In the genomic region with DNA sequence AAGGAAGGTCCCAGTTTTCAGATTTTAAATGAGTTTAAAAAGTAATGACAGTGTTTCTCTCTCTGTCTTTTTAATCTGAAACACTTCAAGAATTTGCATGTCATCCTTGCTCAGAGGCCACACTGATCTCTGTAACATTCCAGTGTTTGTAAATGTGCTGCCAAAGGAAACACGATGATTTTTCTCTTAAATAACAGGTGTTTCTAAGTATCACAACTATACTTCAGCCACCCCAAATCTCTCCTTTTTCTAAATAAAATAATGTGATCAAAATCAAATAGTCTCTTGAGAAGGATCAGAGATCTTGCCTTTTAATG, we compare ENCODE assay signal across 15 cellular contexts. TPM values are rescaled to one million over a fixed set of nuclear protein-coding genes. Genes with fewer than 3 reads are reported as not detected.
DNase-seq lines count a peak whose midpoint lies in the region; ATAC-seq and TF ChIP-seq lines count a peak whose summit lies in the region.
"Had no signal": no experiment of that assay in that cellular context is flagged by ENCODE, and none has a peak within 500 bp of the region (broad histone marks: within the 10 kb centered on the region; RNA-seq: fewer than 3 reads in every experiment).

No MANE protein-coding gene starts in this region.

- peak overlapping the region; percentile 51 for H3K9ac ChIP-seq in Loucy (ENCODE audit: low read depth, low read length, poor library complexity, severe bottlenecking)

- no peak overlapping the region for H3K4me3 Mint-ChIP-seq in CD14-positive monocyte
- no peak overlapping the region for H3K4me3 Mint-ChIP-seq in dendritic cell treated with granulocyte-macrophage colony-stimulating factor and Interleukin-4, amounts not matched to agents 40 ng/mL and 50 ng/mL, for 4 days
- peak overlapping the region; percentile 6 for H3K4me3 Mint-ChIP-seq in natural killer cell
- H3K4me3 Mint-ChIP-seq in activated T-helper 1 cell treated with anti-CD3 and anti-CD28 coated beads, Interleukin-12 subunit alpha, Interleukin-12 subunit beta, Interleukin-2, Interleukin-4 antibody, amounts not matched to agents 30 ng/mL and 10 ng/mL and 1 ng/mL, durations not matched to agents 14 hours and 24 hours and 36 hours, result no peak overlapping the region
- H3K4me3 Mint-ChIP-seq: H9 had no signal

- peaks cover 0 to 2% (median 0%) of the 10 kb centered on the region in 7 donors for H3K9me3 Mint-ChIP-seq in CD14-positive monocyte
- H3K9me3 Mint-ChIP-seq in dendritic cell treated with granulocyte-macrophage colony-stimulating factor and Interleukin-4, amounts not matched to agents 40 ng/mL and 50 ng/mL, for 4 days, result no peaks in the 10 kb centered on the region
- H3K9me3 Mint-ChIP-seq in natural killer cell, result no peaks in the 10 kb centered on the region
- H3K9me3 Mint-ChIP-seq in activated T-helper 1 cell treated with anti-CD3 and anti-CD28 coated beads, Interleukin-12 subunit alpha, Interleukin-12 subunit beta, Interleukin-2, Interleukin-4 antibody, amounts not matched to agents 30 ng/mL and 10 ng/mL and 1 ng/mL, durations not matched to agents 14 hours and 24 hours and 36 hours, result no peaks in the 10 kb centered on the region
- H3K9me3 Mint-ChIP-seq: H9 had no signal

- ATAC-seq in natural killer cell (no peak), body of pancreas (no peak), GM18907 (IDR thresholded peaks at IDR 0.05; ENCODE audit: unreplicated experiment) (no peak)
- ATAC-seq: gastroesophageal sphincter, pancreas had no signal

- no peak for TF ChIP-seq CTCF in CD14-positive monocyte (IDR thresholded peaks at IDR 0.05)
- TF ChIP-seq CTCF in Loucy (conservative IDR thresholded peaks at IDR 0.05; ENCODE audit: low read length), result no peak
- no peak for TF ChIP-seq CTCF in natural killer cell (IDR thresholded peaks at IDR 0.05)
- no peak for TF ChIP-seq CTCF in body of pancreas (IDR thresholded peaks at IDR 0.05)

- H2AFZ ChIP-seq in Loucy (ENCODE audit: low read length), result peak overlapping the region; percentile 86

- DNase-seq in CD14-positive monocyte (ENCODE audit: low spot score) (no peak), natural killer cell (no peak), GM03348 (ENCODE audit: low spot score) (no peak), body of pancreas (no peak)
- DNase-seq in activated T-helper 1 cell treated with anti-CD3 and anti-CD28 coated beads, Interleukin-12 subunit alpha, Interleukin-12 subunit beta, Interleukin-2, Interleukin-4 antibody, amounts not matched to agents 30 ng/mL and 10 ng/mL and 1 ng/mL, durations not matched to agents 14 hours and 24 hours and 36 hours (ENCODE audit: low spot score), result no peak
- DNase-seq: activated naive CD4-positive, alpha-beta T cell treated with anti-CD3 and anti-CD28 coated beads, Interleukin-2, amount 50 U/mL, for 16 hours; dorsolateral prefrontal cortex; H9; NCI-H1048; pancreas; T-helper 9 cell had no signal

- H3K36me3 Mint-ChIP-seq in CD14-positive monocyte (peaks cover 3 to 4% of the 10 kb centered on the region in 2 donors), natural killer cell (no peaks in the 10 kb centered on the region)
- peaks cover 7% of the 10 kb centered on the region for H3K36me3 Mint-ChIP-seq in dendritic cell treated with granulocyte-macrophage colony-stimulating factor and Interleukin-4, amounts not matched to agents 40 ng/mL and 50 ng/mL, for 4 days (ENCODE audit: low read depth)
- peaks cover 4% of the 10 kb centered on the region for H3K36me3 Mint-ChIP-seq in activated T-helper 1 cell treated with anti-CD3 and anti-CD28 coated beads, Interleukin-12 subunit alpha, Interleukin-12 subunit beta, Interleukin-2, Interleukin-4 antibody, amounts not matched to agents 30 ng/mL and 10 ng/mL and 1 ng/mL, durations not matched to agents 14 hours and 24 hours and 36 hours (ENCODE audit: low read depth)

- H3K36me3 ChIP-seq in Loucy (ENCODE audit: insufficient read depth, low read length), result no peaks in the 10 kb centered on the region
- H3K36me3 ChIP-seq in body of pancreas (replicated peaks in 1 of 2; ENCODE audit: insufficient read depth in 1 of 2, low read depth in 2 of 2), result no peaks in the 10 kb centered on the region
- H3K36me3 ChIP-seq: gastroesophageal sphincter, pancreas had no signal

- no peak for TF ChIP-seq POLR2A in body of pancreas (IDR thresholded peaks at IDR 0.05)

- H3K9me3 ChIP-seq in Loucy (ENCODE audit: insufficient read depth, low read depth, low read length) (no peaks in the 10 kb centered on the region), body of pancreas (no peaks in the 10 kb centered on the region)
- H3K9me3 ChIP-seq: gastroesophageal sphincter, pancreas had no signal

- H3K27me3 Mint-ChIP-seq in CD14-positive monocyte (ENCODE audit: low read depth in 3 of 3) (no peaks in the 10 kb centered on the region), natural killer cell (ENCODE audit: low read depth in 2 of 2) (no peaks in the 10 kb centered on the region)
- H3K27me3 Mint-ChIP-seq in dendritic cell treated with granulocyte-macrophage colony-stimulating factor and Interleukin-4, amounts not matched to agents 40 ng/mL and 50 ng/mL, for 4 days, result no peaks in the 10 kb centered on the region
- no peaks in the 10 kb centered on the region for H3K27me3 Mint-ChIP-seq in activated T-helper 1 cell treated with anti-CD3 and anti-CD28 coated beads, Interleukin-12 subunit alpha, Interleukin-12 subunit beta, Interleukin-2, Interleukin-4 antibody, amounts not matched to agents 30 ng/mL and 10 ng/mL and 1 ng/mL, durations not matched to agents 14 hours and 24 hours and 36 hours (ENCODE audit: insufficient read depth)

- H3K27me3 ChIP-seq in Loucy (ENCODE audit: insufficient read depth, low read length, poor library complexity, severe bottlenecking) (no peaks in the 10 kb centered on the region), body of pancreas (no peaks in the 10 kb centered on the region)
- H3K27me3 ChIP-seq: dorsolateral prefrontal cortex, gastroesophageal sphincter, pancreas had no signal

- H3K4me2 ChIP-seq in Loucy (ENCODE audit: low read depth, low read length, poor library complexity, severe bottlenecking), result peak overlapping the region; percentile 54

- no peaks in the 10 kb centered on the region for H3F3A ChIP-seq in Loucy (ENCODE audit: low read depth)

- H3K9me2 ChIP-seq in Loucy (replicated peaks; ENCODE audit: low read depth, low read length), result no peaks in the 10 kb centered on the region

- intact Hi-C loops in CD14-positive monocyte (cut with micrococcal nuclease), result loop anchor here in 1 of 2 donors (10.0 kb wide), 1 partner anchor 49 kb away; no protein-coding TSS in a partner anchor
- intact Hi-C loops in dendritic cell treated with granulocyte-macrophage colony-stimulating factor and Interleukin-4, amounts not matched to agents 40 ng/mL and 50 ng/mL, for 4 days (cut with micrococcal nuclease), result loop anchor here (10.0 kb wide), 1 partner anchor 49 kb away; no protein-coding TSS in a partner anchor
- intact Hi-C loops in natural killer cell (cut with micrococcal nuclease), result loop anchor here (10.0 kb wide), 1 partner anchor 1959 kb away; the partner anchor contains the start of genes EFCAB11 and TDP1
- intact Hi-C loops in activated T-helper 1 cell treated with anti-CD3 and anti-CD28 coated beads, Interleukin-12 subunit alpha, Interleukin-12 subunit beta, Interleukin-2, Interleukin-4 antibody, amounts not matched to agents 30 ng/mL and 10 ng/mL and 1 ng/mL, durations not matched to agents 14 hours and 24 hours and 36 hours (cut with micrococcal nuclease), result no loop called here
- intact Hi-C loops in body of pancreas (cut with DNase I), result no loop called here

- no peaks in the 10 kb centered on the region for H4K20me1 ChIP-seq in Loucy (ENCODE audit: insufficient read depth, low read length, poor library complexity, severe bottlenecking)

- 9 to 25% methylated on average over 1 of the region's 1 CpG for WGBS in body of pancreas, 2 donors

- H3K4me1 ChIP-seq in Loucy (ENCODE audit: insufficient read depth, low read length, poor library complexity, severe bottlenecking) (peaks cover 50% of the 10 kb centered on the region), body of pancreas (peaks cover 23% of the 10 kb centered on the region)

- peaks cover 70% of the 10 kb centered on the region for H3K4me1 Mint-ChIP-seq in CD14-positive monocyte
- H3K4me1 Mint-ChIP-seq in dendritic cell treated with granulocyte-macrophage colony-stimulating factor and Interleukin-4, amounts not matched to agents 40 ng/mL and 50 ng/mL, for 4 days (ENCODE audit: low read depth), result peaks cover 71% of the 10 kb centered on the region
- H3K4me1 Mint-ChIP-seq in natural killer cell, result peaks cover 47 to 58% of the 10 kb centered on the region in 2 donors
- peaks cover 57% of the 10 kb centered on the region for H3K4me1 Mint-ChIP-seq in activated T-helper 1 cell treated with anti-CD3 and anti-CD28 coated beads, Interleukin-12 subunit alpha, Interleukin-12 subunit beta, Interleukin-2, Interleukin-4 antibody, amounts not matched to agents 30 ng/mL and 10 ng/mL and 1 ng/mL, durations not matched to agents 14 hours and 24 hours and 36 hours (ENCODE audit: low read depth)

- peaks cover 21% of the 10 kb centered on the region for H3K79me2 ChIP-seq in Loucy (ENCODE audit: insufficient read depth, low read length)

- peak overlapping the region in 2 of 4 donors; percentile 23 to 54 for H3K27ac ChIP-seq in body of pancreas
- H3K27ac ChIP-seq: gastroesophageal sphincter had no signal

- H3K4me3 ChIP-seq in Loucy (ENCODE audit: low read length, poor library complexity, severe bottlenecking) (peak overlapping the region; percentile 7), body of pancreas (no peak overlapping the region)
- H3K4me3 ChIP-seq: dorsolateral prefrontal cortex, gastroesophageal sphincter, pancreas had no signal

- peak overlapping the region in 6 of 7 donors; percentile 59 to 82 (median 73) for H3K27ac Mint-ChIP-seq in CD14-positive monocyte
- H3K27ac Mint-ChIP-seq in dendritic cell treated with granulocyte-macrophage colony-stimulating factor and Interleukin-4, amounts not matched to agents 40 ng/mL and 50 ng/mL, for 4 days, result peak overlapping the region; percentile 73
- peak overlapping the region; percentile 93 to 97 for H3K27ac Mint-ChIP-seq in natural killer cell
- H3K27ac Mint-ChIP-seq in activated T-helper 1 cell treated with anti-CD3 and anti-CD28 coated beads, Interleukin-12 subunit alpha, Interleukin-12 subunit beta, Interleukin-2, Interleukin-4 antibody, amounts not matched to agents 30 ng/mL and 10 ng/mL and 1 ng/mL, durations not matched to agents 14 hours and 24 hours and 36 hours, result no peak overlapping the region
- H3K27ac Mint-ChIP-seq: H9 had no signal

RNA-seq across cellular contexts. Expression of gene GALC, which starts 3.3 kb away (rescaled TPM):
- polyA plus RNA-seq in CD14-positive monocyte, result 10 to 100 TPM; 28.6 to 40.6 TPM
- total RNA-seq in natural killer cell, result 10 to 100 TPM; 50.3 to 78.2 (median 67.2) TPM
- total RNA-seq in activated T-helper 1 cell treated with anti-CD3 and anti-CD28 coated beads, Interleukin-12 subunit alpha, Interleukin-12 subunit beta, Interleukin-2, Interleukin-4 antibody, amounts not matched to agents 30 ng/mL and 10 ng/mL and 1 ng/mL, durations not matched to agents 14 hours and 24 hours and 36 hours, result 8.6 and 8.7 TPM in 2 replicates
- 10 to 100 TPM; 19.7 to 42.5 TPM for total RNA-seq in body of pancreas

RNA-seq across cellular contexts. Expression of gene GPR65, which starts 8.7 kb away (rescaled TPM):
- polyA plus RNA-seq in CD14-positive monocyte, result 10 to 100 TPM; 15.5 to 33.3 TPM
- 10 to 100 TPM; 37.6 to 47.4 (median 40.3) TPM for total RNA-seq in natural killer cell
- 8.0 and 8.2 TPM in 2 replicates for total RNA-seq in activated T-helper 1 cell treated with anti-CD3 and anti-CD28 coated beads, Interleukin-12 subunit alpha, Interleukin-12 subunit beta, Interleukin-2, Interleukin-4 antibody, amounts not matched to agents 30 ng/mL and 10 ng/mL and 1 ng/mL, durations not matched to agents 14 hours and 24 hours and 36 hours
- total RNA-seq in body of pancreas, result 1 to 10 TPM in 1 of 2 donors, not detected in 1; 1.3 TPM
- total RNA-seq: H9 had no signal

Comparison
In these comparisons a context has a peak if more than half of its experiments do, and no peak if none do; other contexts are left out.
1. intact Hi-C loops: an anchor here in dendritic cell treated with granulocyte-macrophage colony-stimulating factor and Interleukin-4, amounts not matched to agents 40 ng/mL and 50 ng/mL, for 4 days (10.0 kb wide) and natural killer cell (10.0 kb wide); none called in activated T-helper 1 cell treated with anti-CD3 and anti-CD28 coated beads, Interleukin-12 subunit alpha, Interleukin-12 subunit beta, Interleukin-2, Interleukin-4 antibody, amounts not matched to agents 30 ng/mL and 10 ng/mL and 1 ng/mL, durations not matched to agents 14 hours and 24 hours and 36 hours and body of pancreas.